Comparison of ENCODE assay signal across 8 cellular contexts in genomic region chr19:31351212-31352193, GRCh38. TPM values are rescaled to one million over a fixed set of nuclear protein-coding genes. Genes with fewer than 3 reads are reported as not detected.
DNase-seq lines count a peak whose midpoint lies in the region; ATAC-seq and TF ChIP-seq lines count a peak whose summit lies in the region.

No MANE protein-coding gene starts in this region.

- peaks cover 47% of the 10 kb centered on the region for H3K4me1 Mint-ChIP-seq in type B pancreatic cell (ENCODE audit: unreplicated experiment)

- H3K4me1 ChIP-seq in BLaER1 (peaks cover 36% of the 10 kb centered on the region), lower lobe of right lung (peaks cover 31% of the 10 kb centered on the region)

- H3K36me3 Mint-ChIP-seq in type B pancreatic cell = no peaks in the 10 kb centered on the region

- H3K27ac ChIP-seq in BLaER1 (no peak overlapping the region), lower lobe of right lung (peak overlapping the region; percentile 65)

- H3K27ac Mint-ChIP-seq in type B pancreatic cell = peak overlapping the region; percentile 58

- H3K36me3 ChIP-seq in BLaER1 = no peaks in the 10 kb centered on the region
- H3K36me3 ChIP-seq in lower lobe of right lung = no peaks in the 10 kb centered on the region

- peaks cover 80% of the 10 kb centered on the region for H3K27me3 ChIP-seq in BLaER1
- H3K27me3 ChIP-seq in lower lobe of right lung (ENCODE audit: low read depth) = peaks cover 69% of the 10 kb centered on the region

- peak in 1 of 2 donors; percentile 21 for ATAC-seq in lower lobe of right lung

- H3K4me2 ChIP-seq in BLaER1 = peak overlapping the region; percentile 100

- DNase-seq in LHCN-M2 (ENCODE audit: low read depth) (peak; percentile 62), dermis blood vessel endothelial cell (peak; percentile 25), lower lobe of right lung (no peak), type B pancreatic cell (ENCODE audit: extremely low spot score, unreplicated experiment) (no peak), Ammon's horn (ENCODE audit: low spot score) (no peak), DMS114 treated with DMSO at 0.1 percent for 48 hours (lab: John Stamatoyannopoulos, UW; ENCODE audit: unreplicated experiment) (no peak), HPDE6-E6E7 (ENCODE audit: extremely low spot score) (no peak)

- TF ChIP-seq CTCF in lower lobe of right lung (IDR thresholded peaks at IDR 0.05) = no peak
- no peak for TF ChIP-seq CTCF in type B pancreatic cell (conservative IDR thresholded peaks at IDR 0.05)

- intact Hi-C loops in lower lobe of right lung (cut with DNase I) = no loop called here

- peak overlapping the region; percentile 95 for H3K4me3 Mint-ChIP-seq in type B pancreatic cell

- H3K4me3 ChIP-seq in BLaER1 = peak overlapping the region; percentile 93
- peak overlapping the region; percentile 88 for H3K4me3 ChIP-seq in lower lobe of right lung

- no peaks in the 10 kb centered on the region for H3K9me3 ChIP-seq in BLaER1
- H3K9me3 ChIP-seq in lower lobe of right lung = no peaks in the 10 kb centered on the region

- H3K9ac ChIP-seq in BLaER1 = peak overlapping the region; percentile 76

- peaks cover 76% of the 10 kb centered on the region for H4K20me1 ChIP-seq in BLaER1

- H3K27me3 Mint-ChIP-seq in type B pancreatic cell = peaks cover 72% of the 10 kb centered on the region

- no peaks in the 10 kb centered on the region for H3K9me3 Mint-ChIP-seq in type B pancreatic cell

RNA-seq across cellular contexts. Expression of gene TSHZ3, which starts 2.3 kb away (rescaled TPM):
- total RNA-seq in LHCN-M2 (2014; rRNA removed) (14.3 and 17.8 TPM in 2 replicates), dermis blood vessel endothelial cell (0.88 and 3.2 TPM in 2 replicates), lower lobe of right lung (5.7 TPM), type B pancreatic cell (ENCODE audit: low replicate concordance) (3.1 and 21.2 TPM in 2 replicates)
- polyA plus RNA-seq in LHCN-M2 (2012) = 9.0 TPM

Comparison
In these comparisons a context has a peak if more than half of its experiments do, and no peak if none do; other contexts are left out.
1. DNase-seq: peak in LHCN-M2 (single experiment) and dermis blood vessel endothelial cell (single experiment); none in lower lobe of right lung (single experiment), type B pancreatic cell (single experiment), Ammon's horn (single experiment), DMS114 treated with DMSO at 0.1 percent for 48 hours (single experiment) and HPDE6-E6E7 (single experiment).